In genomic region chr17:42553161-42553818, GRCh38 we compare ENCODE assay signal across 1 cellular context.
A peak's percentile ranks its signal among the peaks of the same experiment; 100 is the strongest.
TF ChIP-seq lines count a peak whose summit lies in the region.

No MANE protein-coding gene starts in this region.

TF ChIP-seq in K562, 482 proteins besides CTCF, POLR2A, EP300 and RAD21 (continues in another document):
- TF ChIP-seq ZNF24 (IDR thresholded peaks at IDR 0.05): 0 out of 2 replicates have a peak, but pooled peaks have one; percentile 16
- TF ChIP-seq DACH1 (IDR thresholded peaks at IDR 0.05; ENCODE audit: partially characterized antibody): no peak
- no peak for TF ChIP-seq ZNF609 (CRISPR knock-in tag; IDR thresholded peaks at IDR 0.05; ENCODE audit: borderline replicate concordance)
- TF ChIP-seq IRF2 (CRISPR knock-in tag; IDR thresholded peaks at IDR 0.05): no peak
- no peak for TF ChIP-seq ZNF436 (CRISPR knock-in tag; IDR thresholded peaks at IDR 0.05)
- no peak for TF ChIP-seq ZNF830 (CRISPR knock-in tag; IDR thresholded peaks at IDR 0.05)
- peak; percentile 63 for TF ChIP-seq MTA1 (IDR thresholded peaks at IDR 0.05; ENCODE audit: borderline replicate concordance)
- TF ChIP-seq ZNF512 (tag; IDR thresholded peaks at IDR 0.05): no peak
- TF ChIP-seq CTBP1 (IDR thresholded peaks at IDR 0.05; ENCODE audit: borderline replicate concordance): peak; percentile 83
- TF ChIP-seq ESRRA (IDR thresholded peaks at IDR 0.05; ENCODE audit: borderline replicate concordance, low read depth): 0 out of 2 replicates have a peak, but pooled peaks have one; percentile 33
- TF ChIP-seq ZBTB5 (IDR thresholded peaks at IDR 0.05): no peak
- TF ChIP-seq ZNF140 (CRISPR knock-in tag; IDR thresholded peaks at IDR 0.05): no peak
- TF ChIP-seq ARID4B (CRISPR knock-in tag; IDR thresholded peaks at IDR 0.05): peak; percentile 83
- TF ChIP-seq SPI1 (IDR thresholded peaks at IDR 0.05; ENCODE audit: borderline replicate concordance, low read depth, low read length): 0 out of 2 replicates have a peak, but pooled peaks have one; percentile 4
- TF ChIP-seq ZNF232 (CRISPR knock-in tag; IDR thresholded peaks at IDR 0.05): no peak
- peak; percentile 23 for TF ChIP-seq TAF1 (IDR thresholded peaks at IDR 0.05; ENCODE audit: control insufficient read depth, extremely low read depth, insufficient read depth, low read length, severe bottlenecking)
- TF ChIP-seq MNT (conservative IDR thresholded peaks at IDR 0.05): peak in 1 of 2 experiments; percentile 86; a peak in 3 of 4 replicates
- TF ChIP-seq TARDBP (IDR thresholded peaks at IDR 0.05): no peak
- no peak for TF ChIP-seq CC2D1A (IDR thresholded peaks at IDR 0.05)
- peak; percentile 44; the same call in 1 of the 2 replicates for TF ChIP-seq TFAP4 (CRISPR knock-in tag; IDR thresholded peaks at IDR 0.05; ENCODE audit: borderline replicate concordance)
- no peak for TF ChIP-seq ADNP (tag; IDR thresholded peaks at IDR 0.05)
- TF ChIP-seq ZBTB12 (CRISPR knock-in tag; IDR thresholded peaks at IDR 0.05): no peak
- TF ChIP-seq THRB (CRISPR knock-in tag; conservative IDR thresholded peaks at IDR 0.05): no peak
- peak; percentile 69 for TF ChIP-seq POLR2G (IDR thresholded peaks at IDR 0.05; ENCODE audit: low read depth, low read length)
- no peak for TF ChIP-seq MXD1 (CRISPR knock-in tag; IDR thresholded peaks at IDR 0.05; ENCODE audit: borderline replicate concordance, poor library complexity, severe bottlenecking)
- TF ChIP-seq ZNF586 (CRISPR knock-in tag; conservative IDR thresholded peaks at IDR 0.05): no peak
- TF ChIP-seq TBL1XR1 (IDR thresholded peaks at IDR 0.05; ENCODE audit: low read length in 2 of 2): 0 out of 4 replicates have a peak, but pooled peaks of 1 of the 2 experiments have one; percentile 34
- no peak for TF ChIP-seq PHF8 (IDR thresholded peaks at IDR 0.05; ENCODE audit: borderline replicate concordance, low read length)
- no peak for TF ChIP-seq ZFPM2 (CRISPR knock-in tag; IDR thresholded peaks at IDR 0.05)
- no peak for TF ChIP-seq BRD9 (IDR thresholded peaks at IDR 0.05; ENCODE audit: low read depth, partially characterized antibody)
- 0 out of 2 replicates have a peak, but pooled peaks have one; percentile 13 for TF ChIP-seq ELF4 (CRISPR knock-in tag; IDR thresholded peaks at IDR 0.05)
- TF ChIP-seq ZNF217 (CRISPR knock-in tag; IDR thresholded peaks at IDR 0.05): no peak
- TF ChIP-seq ZNF655 (CRISPR knock-in tag; IDR thresholded peaks at IDR 0.05): no peak
- 0 out of 2 replicates have a peak, but pooled peaks have one; percentile 56 for TF ChIP-seq GABPB1 (CRISPR knock-in tag; IDR thresholded peaks at IDR 0.05)
- TF ChIP-seq IRF9 (tag; IDR thresholded peaks at IDR 0.05): no peak
- TF ChIP-seq E2F3 (CRISPR knock-in tag; IDR thresholded peaks at IDR 0.05): no peak
- TF ChIP-seq SMARCE1 (IDR thresholded peaks at IDR 0.05): no peak
- TF ChIP-seq ESRRB (CRISPR knock-in tag; IDR thresholded peaks at IDR 0.05; ENCODE audit: borderline replicate concordance): no peak
